Comparison of ENCODE assay signal across 28 cellular contexts in the genomic region with DNA sequence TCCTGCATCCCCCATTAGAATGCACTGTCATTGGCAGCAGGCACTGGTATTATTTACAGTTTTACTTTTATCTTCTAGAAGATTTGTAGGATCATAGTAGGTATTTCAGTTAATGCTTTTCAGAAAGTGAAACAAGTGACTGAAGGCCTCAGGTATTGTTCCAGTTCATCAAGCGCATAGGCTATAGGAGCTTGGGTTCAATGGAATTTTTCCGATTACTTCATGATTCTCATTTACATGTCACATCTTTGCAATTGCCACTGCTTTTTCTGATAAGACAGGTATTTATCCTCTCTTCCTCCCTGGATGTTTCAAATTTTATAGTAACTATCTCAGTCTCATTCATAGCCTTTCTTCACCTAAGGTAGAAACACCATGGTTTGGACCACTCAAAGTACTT.
A peak's percentile ranks its signal among the peaks of the same experiment; 100 is the strongest.
DNase-seq lines count a peak whose midpoint lies in the region; ATAC-seq, FAIRE-seq and TF ChIP-seq lines count a peak whose summit lies in the region.
"Had no signal": no experiment of that assay in that cellular context is flagged by ENCODE, and none has a peak within 500 bp of the region (broad histone marks: within the 10 kb centered on the region; RNA-seq: fewer than 3 reads in every experiment).

No MANE protein-coding gene starts in this region.

- peak overlapping the region; percentile 100 for H3K27ac Mint-ChIP-seq in astrocyte (ENCODE audit: unreplicated experiment)
- no peak overlapping the region for H3K27ac Mint-ChIP-seq in stimulated activated memory B cell treated with anti-CD40 and anti-IgM and Interleukin-4, amounts not matched to agents 10 μg/mL and 1 μg/mL and 100 μg/mL, for 72 hours
- H3K27ac Mint-ChIP-seq: activated CD4-positive, alpha-beta T cell treated with anti-CD3 and anti-CD28 coated beads, Interleukin-2, amount 10 ng/mL, durations not matched to agents 7 days and 5 days; activated naive CD8-positive, alpha-beta T cell; activated T-helper 17 cell treated with anti-CD3 and anti-CD28 coated beads, Interleukin-2, amount 50 U/mL, for 72 hours had no signal

- peaks cover 61% of the 10 kb centered on the region for H3K4me1 Mint-ChIP-seq in astrocyte (ENCODE audit: low read depth, unreplicated experiment)
- peaks cover 5% of the 10 kb centered on the region for H3K4me1 Mint-ChIP-seq in stimulated activated memory B cell treated with anti-CD40 and anti-IgM and Interleukin-4, amounts not matched to agents 10 μg/mL and 1 μg/mL and 100 μg/mL, for 72 hours

- H3K9ac ChIP-seq in astrocyte (ENCODE audit: low read length) (no peak overlapping the region), Karpas-422 (ENCODE audit: low read length) (no peak overlapping the region)
- H3K9ac ChIP-seq: BLaER1 had no signal

- H3K9me3 ChIP-seq in A549, result peaks cover 18% of the 10 kb centered on the region
- H3K9me3 ChIP-seq in astrocyte (ENCODE audit: insufficient read depth, low read depth, low read length), result no peaks in the 10 kb centered on the region
- no peaks in the 10 kb centered on the region for H3K9me3 ChIP-seq in lower lobe of right lung
- H3K9me3 ChIP-seq in Karpas-422 (ENCODE audit: low read length), result no peaks in the 10 kb centered on the region
- H3K9me3 ChIP-seq: ascending aorta, BLaER1, esophagus muscularis mucosa, spleen, tibial nerve had no signal

- H4K20me1 ChIP-seq in astrocyte (ENCODE audit: insufficient read depth, low read length), result no peaks in the 10 kb centered on the region
- H4K20me1 ChIP-seq in Karpas-422 (ENCODE audit: insufficient read depth, low read depth, low read length), result no peaks in the 10 kb centered on the region
- H4K20me1 ChIP-seq: BLaER1 had no signal

- H3K4me1 ChIP-seq in A549 (peaks cover 61% of the 10 kb centered on the region), astrocyte (ENCODE audit: insufficient read depth, low read length) (peaks cover 36% of the 10 kb centered on the region), lower lobe of right lung (peaks cover 38% of the 10 kb centered on the region), Karpas-422 (ENCODE audit: low read length) (no peaks in the 10 kb centered on the region)

- no peak for ATAC-seq in A549
- ATAC-seq in lower lobe of right lung, result no peak
- ATAC-seq in stimulated activated memory B cell treated with anti-CD40 and anti-IgM and Interleukin-4, amounts not matched to agents 10 μg/mL and 1 μg/mL and 100 μg/mL, for 72 hours, result no peak
- ATAC-seq: activated T-helper 17 cell treated with anti-CD3 and anti-CD28 coated beads, Interleukin-2, amount 50 U/mL, for 72 hours; SK-N-SH treated with all-trans-retinoic acid at 6 μM for 48 hours; stimulated activated naive CD8-positive, alpha-beta T cell treated with anti-CD3 and anti-CD28 coated beads, Interleukin-15, Interleukin-2, amounts not matched to agents 100 U/mL and 50 U/mL, for 24 hours had no signal

- TF ChIP-seq CTCF in A549 (IDR thresholded peaks at IDR 0.05), result no peak
- TF ChIP-seq CTCF in HL-60 (IDR thresholded peaks at IDR 0.05; ENCODE audit: insufficient read depth, low read length), result no peak
- TF ChIP-seq CTCF in astrocyte (IDR thresholded peaks at IDR 0.05; ENCODE audit: insufficient read depth, low read depth, low read length), result no peak
- no peak for TF ChIP-seq CTCF in lower lobe of right lung (IDR thresholded peaks at IDR 0.05)

- H3K27me3 ChIP-seq in HL-60 (ENCODE audit: insufficient read depth, poor library complexity, severe bottlenecking) (no peaks in the 10 kb centered on the region), astrocyte (ENCODE audit: insufficient read depth, low read length) (no peaks in the 10 kb centered on the region), lower lobe of right lung (ENCODE audit: low read depth) (no peaks in the 10 kb centered on the region), Karpas-422 (ENCODE audit: low read length) (no peaks in the 10 kb centered on the region)
- H3K27me3 ChIP-seq: ascending aorta, BLaER1, esophagus muscularis mucosa, spleen, tibial nerve had no signal

- H3K27ac ChIP-seq in A549, result peak overlapping the region; percentile 93
- peak overlapping the region; percentile 77; the same call in 1 of the 2 replicates for H3K27ac ChIP-seq in HL-60 (replicated peaks)
- H3K27ac ChIP-seq in astrocyte (ENCODE audit: low read depth, low read length), result peak overlapping the region; percentile 98
- H3K27ac ChIP-seq in lower lobe of right lung, result peak overlapping the region; percentile 76
- H3K27ac ChIP-seq in Karpas-422 (ENCODE audit: low read length), result no peak overlapping the region
- H3K27ac ChIP-seq: ascending aorta, BLaER1 had no signal

- H3K4me2 ChIP-seq in A549, result peak overlapping the region; percentile 76
- H3K4me2 ChIP-seq in astrocyte (ENCODE audit: low read length), result no peak overlapping the region
- no peak overlapping the region for H3K4me2 ChIP-seq in Karpas-422 (ENCODE audit: low read depth, low read length, poor library complexity, severe bottlenecking)
- H3K4me2 ChIP-seq: BLaER1 had no signal

- H3K27me3 Mint-ChIP-seq in astrocyte (ENCODE audit: low read depth, unreplicated experiment), result no peaks in the 10 kb centered on the region
- H3K27me3 Mint-ChIP-seq in stimulated activated memory B cell treated with anti-CD40 and anti-IgM and Interleukin-4, amounts not matched to agents 10 μg/mL and 1 μg/mL and 100 μg/mL, for 72 hours, result no peaks in the 10 kb centered on the region
- H3K27me3 Mint-ChIP-seq: activated CD4-positive, alpha-beta T cell treated with anti-CD3 and anti-CD28 coated beads, Interleukin-2, amount 10 ng/mL, durations not matched to agents 7 days and 5 days; activated naive CD8-positive, alpha-beta T cell; activated T-helper 17 cell treated with anti-CD3 and anti-CD28 coated beads, Interleukin-2, amount 50 U/mL, for 72 hours had no signal

- FAIRE-seq in A549 (lab: Jason Lieb, UNC) (no peak), astrocyte (lab: Jason Lieb, UNC) (peak; percentile 37)
- FAIRE-seq: frontal cortex, islet of Langerhans had no signal

- peaks cover 6% of the 10 kb centered on the region for H3K36me3 Mint-ChIP-seq in astrocyte (ENCODE audit: low read depth, unreplicated experiment)
- peaks cover 83% of the 10 kb centered on the region for H3K36me3 Mint-ChIP-seq in stimulated activated memory B cell treated with anti-CD40 and anti-IgM and Interleukin-4, amounts not matched to agents 10 μg/mL and 1 μg/mL and 100 μg/mL, for 72 hours

- POLR2A ChIA-PET in A549 (lab: Yijun Ruan, JAX), result no interaction called here

- no peak for TF ChIP-seq EP300 in A549 (IDR thresholded peaks at IDR 0.05)

- DNase-seq in A549 (ENCODE audit: low read depth in 1 of 2, low spot score in 1 of 2) (no peak), HL-60 (ENCODE audit: low read depth in 1 of 2, low spot score in 1 of 2) (no peak), astrocyte (ENCODE audit: low read depth) (no peak), lower lobe of right lung (no peak), NCI-H748 treated with DMSO at 0.1 percent for 48 hours (lab: John Stamatoyannopoulos, UW) (no peak), Karpas-422 (no peak)
- no peak for DNase-seq in activated CD4-positive, CD25-positive, alpha-beta regulatory T cell (lab: John Stamatoyannopoulos, UW)
- DNase-seq: activated CD4-positive, alpha-beta T cell treated with anti-CD3 and anti-CD28 coated beads, Interleukin-2, amount 10 ng/mL, durations not matched to agents 7 days and 5 days; cerebellar nuclear complex; effector CD4-positive, alpha-beta T cell; H9; hypothalamus; NCI-H1105 treated with DMSO at 0.1 percent for 48 hours; NCI-H510A treated with DMSO at 0.1 percent for 48 hours; spleen; stimulated activated CD4-positive, alpha-beta T cell treated with anti-CD3 and anti-CD28 coated beads, Interleukin-4, amount 100 ng/mL, for 1 hour; stimulated activated naive CD8-positive, alpha-beta T cell treated with anti-CD3 and anti-CD28 coated beads, Interleukin-15, Interleukin-2, amounts not matched to agents 100 U/mL and 50 U/mL, for 24 hours had no signal

- WGBS in A549 (ENCODE audit: missing lambda C conversion rate), result 90% methylated on average over 2 of the region's 2 CpGs

- H3K9me3 Mint-ChIP-seq in astrocyte (ENCODE audit: unreplicated experiment), result no peaks in the 10 kb centered on the region
- no peaks in the 10 kb centered on the region for H3K9me3 Mint-ChIP-seq in stimulated activated memory B cell treated with anti-CD40 and anti-IgM and Interleukin-4, amounts not matched to agents 10 μg/mL and 1 μg/mL and 100 μg/mL, for 72 hours
- H3K9me3 Mint-ChIP-seq: activated CD4-positive, alpha-beta T cell treated with anti-CD3 and anti-CD28 coated beads, Interleukin-2, amount 10 ng/mL, durations not matched to agents 7 days and 5 days; activated T-helper 17 cell treated with anti-CD3 and anti-CD28 coated beads, Interleukin-2, amount 50 U/mL, for 72 hours; H9 had no signal

- TF ChIP-seq POLR2A in A549 (IDR thresholded peaks at IDR 0.05; ENCODE audit: low read length), result no peak

- H3K4me3 ChIP-seq in A549 (no peak overlapping the region), HL-60 (replicated peaks; ENCODE audit: insufficient read depth, low read length) (no peak overlapping the region), astrocyte (ENCODE audit: insufficient read depth, low read depth, low read length) (no peak overlapping the region), lower lobe of right lung (no peak overlapping the region), Karpas-422 (ENCODE audit: low read length) (no peak overlapping the region)
- H3K4me3 ChIP-seq: ascending aorta, BLaER1, esophagus muscularis mucosa, lung, spleen, tibial nerve had no signal

- no peaks in the 10 kb centered on the region for H3K79me2 ChIP-seq in astrocyte (ENCODE audit: insufficient read depth, low read length)
- H3K79me2 ChIP-seq in Karpas-422 (ENCODE audit: low read length), result peaks cover 5% of the 10 kb centered on the region; the same call in 1 of the 2 replicates

- H2AFZ ChIP-seq in astrocyte (ENCODE audit: low read depth, low read length) (no peak overlapping the region), Karpas-422 (ENCODE audit: low read length) (no peak overlapping the region)

- peak overlapping the region; percentile 34 for H3K4me3 Mint-ChIP-seq in astrocyte (ENCODE audit: unreplicated experiment)
- H3K4me3 Mint-ChIP-seq in stimulated activated memory B cell treated with anti-CD40 and anti-IgM and Interleukin-4, amounts not matched to agents 10 μg/mL and 1 μg/mL and 100 μg/mL, for 72 hours, result no peak overlapping the region
- H3K4me3 Mint-ChIP-seq: activated CD4-positive, alpha-beta T cell treated with anti-CD3 and anti-CD28 coated beads, Interleukin-2, amount 10 ng/mL, durations not matched to agents 7 days and 5 days; activated naive CD8-positive, alpha-beta T cell; activated T-helper 17 cell treated with anti-CD3 and anti-CD28 coated beads, Interleukin-2, amount 50 U/mL, for 72 hours; H9 had no signal

- no peaks in the 10 kb centered on the region for H3K9me2 ChIP-seq in Karpas-422 (replicated peaks; ENCODE audit: insufficient read depth, low read length)

- intact Hi-C loops in lower lobe of right lung (cut with DNase I), result no loop called here

- TF ChIP-seq RAD21 in A549 (conservative IDR thresholded peaks at IDR 0.05 in 1 of 2, IDR thresholded peaks at IDR 0.05 in 1 of 2), result no peak

- H3K36me3 ChIP-seq in astrocyte (ENCODE audit: insufficient read depth, low read length) (no peaks in the 10 kb centered on the region), lower lobe of right lung (no peaks in the 10 kb centered on the region), Karpas-422 (ENCODE audit: insufficient read depth, low read length) (peaks cover 6% of the 10 kb centered on the region; the same call in 1 of the 2 replicates)
- H3K36me3 ChIP-seq: ascending aorta, esophagus muscularis mucosa, tibial nerve had no signal

- CTCF ChIA-PET in A549 (lab: Yijun Ruan, JAX), result no interaction called here
